ENCODE assay signal across 8 cellular contexts in the genomic region with DNA sequence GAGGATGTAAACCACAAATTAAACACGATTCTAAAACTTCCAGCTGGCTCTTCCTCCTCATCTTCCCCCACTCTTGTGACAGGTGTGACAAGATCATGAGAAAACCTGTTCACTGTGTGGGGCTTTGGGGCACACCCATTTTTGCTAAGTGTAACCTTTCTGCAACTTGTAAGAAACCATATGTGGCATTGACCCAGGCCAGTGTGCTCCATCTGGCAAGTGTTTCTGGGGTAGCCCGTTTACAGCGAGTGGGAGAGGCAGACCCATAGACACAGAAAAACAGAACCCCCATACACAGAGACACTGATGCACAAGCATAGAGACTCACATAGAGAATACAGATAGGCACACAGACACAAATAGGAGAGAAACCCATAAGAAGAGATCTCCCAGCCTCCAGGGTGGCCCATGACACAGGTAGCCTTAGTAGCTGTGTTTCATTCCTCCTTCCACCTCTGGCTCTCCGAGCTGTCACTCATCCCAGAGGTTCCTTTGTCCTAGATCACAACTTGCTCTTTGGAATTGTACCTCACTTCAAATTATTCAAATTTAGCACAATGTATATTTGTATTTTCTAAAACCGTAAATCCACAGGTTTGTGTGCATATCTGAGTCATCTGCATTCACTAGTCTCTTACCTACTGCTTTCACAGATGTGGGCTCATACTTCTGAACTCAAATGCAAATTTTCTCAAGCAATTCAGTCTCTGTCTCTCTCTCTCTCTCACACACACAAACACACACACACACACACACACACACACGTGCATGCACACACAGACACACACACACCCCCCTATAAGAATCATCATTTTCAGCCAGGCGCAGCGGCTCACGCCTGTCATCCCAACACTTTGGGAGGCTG.
A peak's percentile ranks its signal among the peaks of the same experiment; 100 is the strongest.
DNase-seq lines count a peak whose midpoint lies in the region; ATAC-seq and TF ChIP-seq lines count a peak whose summit lies in the region.

No MANE protein-coding gene starts in this region.

- intact Hi-C loops in heart left ventricle (cut with DNase I), result loop anchor here in 2 of 10 donors (10.0 kb wide), 2 partner anchors 92 to 112 kb away; a partner anchor contains a TSS
- intact Hi-C loops in Right ventricle myocardium superior (cut with DNase I), result no loop called here

- no peak overlapping the region for H2BK5ac ChIP-seq in trophoblast cell (ENCODE audit: low read depth, low read length, poor library complexity)

- no peak for TF ChIP-seq POLR2A in heart left ventricle (IDR thresholded peaks at IDR 0.05)
- TF ChIP-seq POLR2A in upper lobe of left lung (IDR thresholded peaks at IDR 0.05), result no peak
- TF ChIP-seq POLR2A in erythroblast (IDR thresholded peaks at IDR 0.05; ENCODE audit: low read length), result no peak

- no peak overlapping the region for H2AK5ac ChIP-seq in trophoblast cell (ENCODE audit: low read length)

- no peak overlapping the region for H3K4ac ChIP-seq in trophoblast cell (ENCODE audit: low read depth, low read length)

- H2BK120ac ChIP-seq in trophoblast cell (ENCODE audit: insufficient read depth, low read length, poor library complexity), result no peak overlapping the region

- peaks cover 11% of the 10 kb centered on the region for H3K9me3 Mint-ChIP-seq in chondrocyte (ENCODE audit: low read depth)

- H3K14ac ChIP-seq in trophoblast cell (ENCODE audit: low read length), result no peak overlapping the region

- H3K79me1 ChIP-seq in trophoblast cell (ENCODE audit: low read length), result no peaks in the 10 kb centered on the region

- H3K4me3 Mint-ChIP-seq in chondrocyte (ENCODE audit: unreplicated experiment), result no peak overlapping the region

- no peak overlapping the region for H2BK12ac ChIP-seq in trophoblast cell (ENCODE audit: low read length)

- H3K9me3 ChIP-seq in heart left ventricle (no peaks in the 10 kb centered on the region), HUES48 (ENCODE audit: control insufficient read depth, insufficient read depth, low read length) (no peaks in the 10 kb centered on the region), upper lobe of left lung (no peaks in the 10 kb centered on the region), trophoblast cell (ENCODE audit: insufficient read depth, low read depth, low read length) (no peaks in the 10 kb centered on the region)

- H3K4me1 Mint-ChIP-seq in chondrocyte (ENCODE audit: low read depth), result peaks cover 19% of the 10 kb centered on the region

- H3K36me3 ChIP-seq in heart left ventricle (no peaks in the 10 kb centered on the region), HUES48 (ENCODE audit: control insufficient read depth, insufficient read depth, low read length) (no peaks in the 10 kb centered on the region), upper lobe of left lung (no peaks in the 10 kb centered on the region), trophoblast cell (ENCODE audit: control insufficient read depth in 1 of 2, insufficient read depth in 2 of 2, low read length in 2 of 2) (no peaks in the 10 kb centered on the region)

- H3K27ac Mint-ChIP-seq in chondrocyte (ENCODE audit: unreplicated experiment), result peak overlapping the region; percentile 51

- no peak overlapping the region for H4K12ac ChIP-seq in trophoblast cell (ENCODE audit: low read depth, low read length)

- H3K27me3 ChIP-seq in heart left ventricle (no peaks in the 10 kb centered on the region), HUES48 (ENCODE audit: control insufficient read depth, insufficient read depth, low read length) (no peaks in the 10 kb centered on the region), upper lobe of left lung (no peaks in the 10 kb centered on the region), trophoblast cell (ENCODE audit: insufficient read depth, low read length) (no peaks in the 10 kb centered on the region)

- no peak overlapping the region for H4K8ac ChIP-seq in trophoblast cell (ENCODE audit: low read depth, low read length)

- H3K27me3 Mint-ChIP-seq in chondrocyte (ENCODE audit: low read depth), result no peaks in the 10 kb centered on the region

- H3K27ac ChIP-seq in heart left ventricle (peak overlapping the region; percentile 2 to 80 (median 66)), HUES48 (ENCODE audit: low read depth, low read length) (peak overlapping the region; percentile 85), upper lobe of left lung (peak overlapping the region in 3 of 4 donors; percentile 10 to 64 (median 43)), trophoblast cell (ENCODE audit: low read depth, low read length) (no peak overlapping the region)

- ATAC-seq in heart left ventricle, result peak in 1 of 4 donors; percentile 11
- ATAC-seq in Right ventricle myocardium superior (ENCODE audit: poor library complexity), result no peak
- ATAC-seq in upper lobe of left lung (ENCODE audit: low FRiP score in 2 of 2), result no peak

- no peak overlapping the region for H3K4me2 ChIP-seq in trophoblast cell (ENCODE audit: low read length)

- no peak overlapping the region for H3K18ac ChIP-seq in trophoblast cell (ENCODE audit: low read length)

- no peaks in the 10 kb centered on the region for H3K79me2 ChIP-seq in trophoblast cell (ENCODE audit: control insufficient read depth, insufficient read depth, low read length, poor library complexity)

- WGBS in heart left ventricle, 4 donors, result 64 to 67% (median 66%) methylated on average over 9 of the region's 9 CpGs
- 65 to 71% methylated on average over 7 to 9 of the region's 9 CpGs for WGBS in upper lobe of left lung, 2 donors
- WGBS in trophoblast cell (ENCODE audit: extremely low coverage, insufficient coverage, insufficient read length), result no CpG with 5 or more reads among the region's 9 CpGs

- H2AFZ ChIP-seq in trophoblast cell (ENCODE audit: insufficient read depth, low read length, poor library complexity), result no peak overlapping the region

- TF ChIP-seq EP300 in upper lobe of left lung (IDR thresholded peaks at IDR 0.05), result no peak

- H3K9ac ChIP-seq in HUES48 (ENCODE audit: low read depth, low read length), result no peak overlapping the region
- H3K9ac ChIP-seq in trophoblast cell (ENCODE audit: low read length), result no peak overlapping the region

- TF ChIP-seq CTCF in heart left ventricle (IDR thresholded peaks at IDR 0.05) (no peak), chondrocyte (IDR thresholded peaks at IDR 0.05) (no peak), upper lobe of left lung (IDR thresholded peaks at IDR 0.05) (no peak)

- no peak overlapping the region for H4K91ac ChIP-seq in trophoblast cell (ENCODE audit: low read depth, low read length)

- no peak for DNase-seq in heart left ventricle
- DNase-seq in Right ventricle myocardium superior, result no peak
- no peak for DNase-seq in chondrocyte (ENCODE audit: low spot score)
- no peak for DNase-seq in upper lobe of left lung
- DNase-seq in erythroblast (lab: John Stamatoyannopoulos, UW), result no peak
- DNase-seq in trophoblast cell, result no peak
- DNase-seq in NCI-H2029 (lab: John Stamatoyannopoulos, UW), result no peak

- H3K36me3 Mint-ChIP-seq in chondrocyte (ENCODE audit: low read depth), result no peaks in the 10 kb centered on the region

- H3K4me3 ChIP-seq in heart left ventricle, result peak overlapping the region in 1 of 12 donors; percentile 8
- no peak overlapping the region for H3K4me3 ChIP-seq in HUES48 (ENCODE audit: low read depth, low read length)
- no peak overlapping the region for H3K4me3 ChIP-seq in upper lobe of left lung
- H3K4me3 ChIP-seq in trophoblast cell (ENCODE audit: low read depth, low read length), result no peak overlapping the region

- peaks cover 0 to 47% (median 11%) of the 10 kb centered on the region in 12 donors for H3K4me1 ChIP-seq in heart left ventricle
- peaks cover 18% of the 10 kb centered on the region for H3K4me1 ChIP-seq in HUES48 (ENCODE audit: control insufficient read depth, insufficient read depth, low read length)
- peaks cover 0 to 7% (median 6%) of the 10 kb centered on the region in 4 donors for H3K4me1 ChIP-seq in upper lobe of left lung
- peaks cover 10 to 11% of the 10 kb centered on the region in 2 experiments for H3K4me1 ChIP-seq in trophoblast cell (ENCODE audit: control insufficient read depth in 1 of 2, insufficient read depth in 2 of 2, low read length in 2 of 2)

- no peak overlapping the region for H3K23ac ChIP-seq in trophoblast cell (ENCODE audit: low read length)
